Comparison of ENCODE assay signal across 8 cellular contexts in the genomic region with DNA sequence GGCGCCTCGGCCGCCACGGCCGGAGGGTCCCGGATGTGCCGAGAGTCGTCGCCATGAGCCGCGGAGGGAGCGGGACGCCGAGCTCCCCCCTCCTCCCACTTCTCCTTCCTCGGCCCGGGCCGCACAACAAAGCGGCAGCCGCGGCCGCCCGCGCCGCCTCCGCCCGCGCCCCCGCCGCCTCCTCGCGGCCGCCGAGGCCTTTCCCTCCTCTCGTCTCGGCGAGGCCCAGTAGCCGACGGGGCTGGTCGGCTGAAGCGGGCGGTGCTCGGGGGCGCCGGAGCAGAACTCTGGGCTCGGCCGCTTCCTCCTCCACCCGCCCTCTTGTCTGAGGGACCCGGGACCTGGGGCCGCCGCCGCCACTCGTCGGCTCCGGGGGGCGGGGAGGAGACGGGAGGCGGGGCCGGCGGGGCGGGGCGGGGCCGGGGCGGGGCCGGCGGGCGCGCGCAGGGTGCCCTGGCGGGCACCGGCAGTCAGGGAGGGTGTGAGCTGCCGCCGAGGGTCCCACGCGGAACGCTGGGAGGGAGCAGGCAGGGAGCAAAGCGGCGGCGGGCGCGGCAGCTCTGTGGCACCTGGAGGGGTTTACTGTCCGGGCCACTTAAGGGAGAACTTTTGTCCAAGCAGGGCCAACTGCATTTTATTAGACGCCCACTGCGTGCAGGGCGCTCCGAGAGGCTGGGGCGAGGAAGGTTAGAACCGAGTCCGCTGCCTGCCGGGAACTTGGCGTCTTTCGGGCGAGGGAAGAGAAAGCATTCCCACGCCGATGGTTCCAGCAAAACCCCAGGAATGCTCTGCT. TPM values are rescaled to one million over a fixed set of nuclear protein-coding genes. Genes with fewer than 3 reads are reported as not detected.
DNase-seq lines count a peak whose midpoint lies in the region; ATAC-seq, FAIRE-seq and TF ChIP-seq lines count a peak whose summit lies in the region.

A gene (minus strand): TSS at position 327 of the 793 bp plus-strand sequence. CDS start 427 bp downstream, outside the sequence.

- peak within 1 kb of the TSS; percentile 95 for H3K27ac Mint-ChIP-seq in CD4-positive, alpha-beta T cell

- no peak for FAIRE-seq in GM19239 (lab: Jason Lieb, UNC)

- peak; percentile 80 for ATAC-seq in CD4-positive, alpha-beta T cell (ENCODE audit: poor library complexity)
- peak; percentile 85 for ATAC-seq in HG03432 (IDR thresholded peaks at IDR 0.05; ENCODE audit: unreplicated experiment)

- H3K9me3 ChIP-seq in CD4-positive, alpha-beta T cell (ENCODE audit: control insufficient read depth, low read length) = no peaks in the 10 kb centered on the region

- H3K27me3 ChIP-seq in CD4-positive, alpha-beta T cell (ENCODE audit: control insufficient read depth, insufficient read depth, low read length) = no peaks in the 10 kb centered on the region

- H3K4me1 Mint-ChIP-seq in CD4-positive, alpha-beta T cell (ENCODE audit: low read depth) = peaks cover 47% of the 10 kb centered on the region

- intact Hi-C loops in CD4-positive, alpha-beta T cell (cut with DNase I, micrococcal nuclease) = loop anchor here in 1 of 2 experiments (2.0 to 10.0 kb wide), 4 partner anchors 50 to 537 kb away; a partner anchor contains a TSS

- POLR2A ChIA-PET in CD4-positive, alpha-beta T cell (lab: Charles Lee) = interaction anchor here (0.6 to 2.9 kb wide), 9 partner anchors 13 to 313 kb away, joined by 3 to 43 read pairs (median 4); a partner anchor contains a TSS

- no peak for TF ChIP-seq CTCF in CD4-positive, alpha-beta T cell (IDR thresholded peaks at IDR 0.05)

- peak within 1 kb of the TSS; percentile 98 for H3K4me3 Mint-ChIP-seq in CD4-positive, alpha-beta T cell

- DNase-seq in CD4-positive, alpha-beta T cell = peak; percentile 59 to 82 (median 75)
- DNase-seq in GM19239 (ENCODE audit: insufficient read length, low spot score) = peak; percentile 96
- DNase-seq in NOMO-1 treated with DMSO at 0.1 percent for 48 hours (lab: John Stamatoyannopoulos, UW; ENCODE audit: unreplicated experiment) = peak; percentile 67
- peak; percentile 89 for DNase-seq in activated CD8-positive, alpha-beta memory T cell treated with anti-CD3 and anti-CD28 coated beads, Interleukin-2, amount 50 U/mL, for 48 hours
- DNase-seq in epidermal melanocyte (ENCODE audit: insufficient read length, low spot score) = peak; percentile 69
- peak; percentile 76 for DNase-seq in mucosa of gallbladder (ENCODE audit: low spot score)
- DNase-seq in stimulated activated CD8-positive, alpha-beta memory T cell treated with anti-CD3 and anti-CD28 coated beads, Interleukin-4, amount 100 ng/mL, for 24 hours (ENCODE audit: low read depth) = peak; percentile 64

- no peaks in the 10 kb centered on the region for H3K27me3 Mint-ChIP-seq in CD4-positive, alpha-beta T cell

- peaks cover 13% of the 10 kb centered on the region for H3K36me3 Mint-ChIP-seq in CD4-positive, alpha-beta T cell (ENCODE audit: low read depth)

- CTCF ChIA-PET in CD4-positive, alpha-beta T cell (lab: Charles Lee) = interaction anchor here (1.0 kb wide), 1 partner anchor 13 kb away, joined by 4 read pairs; no protein-coding TSS in a partner anchor

- H3K27ac ChIP-seq in CD4-positive, alpha-beta T cell (ENCODE audit: low read depth, low read length) = peak within 1 kb of the TSS; percentile 13

- no peaks in the 10 kb centered on the region for H3K9me3 Mint-ChIP-seq in CD4-positive, alpha-beta T cell

RNA-seq across cellular contexts. Expression of the gene that starts here (rescaled TPM):
- total RNA-seq in CD4-positive, alpha-beta T cell = 10 to 100 TPM; 28.0 to 29.7 TPM
- total RNA-seq in mucosa of gallbladder = 22.2 TPM

Comparison
In these comparisons a context has a peak if more than half of its experiments do, and no peak if none do; other contexts are left out.
1. Peak in every context shown above with its lines: DNase-seq, ATAC-seq and H3K27ac ChIP-seq.